Comparison of ENCODE assay signal across 8 cellular contexts in genomic region chr2:195658541-195658890, GRCh38. TPM values are rescaled to one million over a fixed set of nuclear protein-coding genes. Genes with fewer than 3 reads are reported as not detected.
DNase-seq lines count a peak whose midpoint lies in the region; ATAC-seq, FAIRE-seq and TF ChIP-seq lines count a peak whose summit lies in the region.

No MANE protein-coding gene starts in this region.

- DNase-seq in activated naive CD4-positive, alpha-beta T cell treated with anti-CD3 and anti-CD28 coated beads, Interleukin-2, amount 50 U/mL, for 16 hours = no peak
- DNase-seq in NCI-H460 (ENCODE audit: extremely low read depth, low read depth) = peak; percentile 62
- peak; percentile 1 for DNase-seq in amniotic stem cell (lab: John Stamatoyannopoulos, UW)
- DNase-seq in keratinocyte (ENCODE audit: low read depth, low spot score) = no peak
- DNase-seq in superior temporal gyrus (ENCODE audit: extremely low spot score) = peak; percentile 62
- no peak for DNase-seq in sciatic nerve (ENCODE audit: low spot score)

- H4K20me1 ChIP-seq in keratinocyte (ENCODE audit: control insufficient read depth, extremely low read depth, insufficient read depth, low read length) = peaks cover 3% of the 10 kb centered on the region

- no peaks in the 10 kb centered on the region for H3K27me3 Mint-ChIP-seq in activated naive CD4-positive, alpha-beta T cell treated with anti-CD3 and anti-CD28 coated beads, Interleukin-2, amount 50 U/mL, for 24 hours

- ATAC-seq in HG03025 (IDR thresholded peaks at IDR 0.05; ENCODE audit: low FRiP score, unreplicated experiment) (no peak), sciatic nerve (no peak)

- no peaks in the 10 kb centered on the region for H3K9me3 ChIP-seq in keratinocyte (ENCODE audit: control insufficient read depth, low read depth, low read length)

- peaks cover 45% of the 10 kb centered on the region for H3K4me1 Mint-ChIP-seq in activated naive CD4-positive, alpha-beta T cell treated with anti-CD3 and anti-CD28 coated beads, Interleukin-2, amount 50 U/mL, for 24 hours

- H3K4me3 ChIP-seq in keratinocyte (ENCODE audit: control insufficient read depth in 2 of 3, extremely low read depth in 1 of 3, insufficient read depth in 2 of 3, low read depth in 1 of 3, low read length in 3 of 3) = peak overlapping the region; percentile 57 to 82 (median 81)

- H3K79me2 ChIP-seq in keratinocyte (ENCODE audit: control insufficient read depth, insufficient read depth, low read length) = peaks cover 32% of the 10 kb centered on the region

- H3K4me2 ChIP-seq in keratinocyte (ENCODE audit: control insufficient read depth, extremely low read depth, insufficient read depth, low read depth, low read length) = peak overlapping the region; percentile 89

- H3K36me3 Mint-ChIP-seq in activated naive CD4-positive, alpha-beta T cell treated with anti-CD3 and anti-CD28 coated beads, Interleukin-2, amount 50 U/mL, for 24 hours = peaks cover 4% of the 10 kb centered on the region

- no peaks in the 10 kb centered on the region for H3K9me3 Mint-ChIP-seq in activated naive CD4-positive, alpha-beta T cell treated with anti-CD3 and anti-CD28 coated beads, Interleukin-2, amount 50 U/mL, for 24 hours

- peak overlapping the region; percentile 96 for H3K27ac ChIP-seq in keratinocyte (ENCODE audit: control insufficient read depth, insufficient read depth, low read length)

- peaks cover 32% of the 10 kb centered on the region for H3K4me1 ChIP-seq in keratinocyte (ENCODE audit: control insufficient read depth, extremely low read depth, insufficient read depth, low read length)

- intact Hi-C loops in sciatic nerve (cut with DNase I) = no loop called here

- H2AFZ ChIP-seq in keratinocyte (ENCODE audit: control insufficient read depth, low read length) = no peak overlapping the region

- FAIRE-seq in keratinocyte (lab: Jason Lieb, UNC) = peak; percentile 58

- TF ChIP-seq CTCF in keratinocyte (optimal IDR thresholded peaks at IDR 0.05 in 1 of 3, IDR thresholded peaks at IDR 0.05 in 1 of 3, conservative IDR thresholded peaks at IDR 0.05 in 1 of 3; ENCODE audit: extremely low read depth in 1 of 3, insufficient read depth in 2 of 3, low read length in 3 of 3) = no peak

- no peaks in the 10 kb centered on the region for H3K27me3 ChIP-seq in keratinocyte (ENCODE audit: control insufficient read depth, extremely low read depth, insufficient read depth, low read length)

- peak overlapping the region; percentile 93 for H3K4me3 Mint-ChIP-seq in activated naive CD4-positive, alpha-beta T cell treated with anti-CD3 and anti-CD28 coated beads, Interleukin-2, amount 50 U/mL, for 24 hours

- peak overlapping the region; percentile 97 for H3K9ac ChIP-seq in keratinocyte (ENCODE audit: control insufficient read depth, extremely low read depth, insufficient read depth, low read length)

- no peaks in the 10 kb centered on the region for H3K36me3 ChIP-seq in keratinocyte (ENCODE audit: control insufficient read depth in 2 of 2, extremely low read depth in 1 of 2, insufficient read depth in 2 of 2, low read length in 2 of 2)

- no peaks in the 10 kb centered on the region for H3K9me1 ChIP-seq in keratinocyte (ENCODE audit: control insufficient read depth, extremely low read depth, insufficient read depth, low read length)

- H3K27ac Mint-ChIP-seq in activated naive CD4-positive, alpha-beta T cell treated with anti-CD3 and anti-CD28 coated beads, Interleukin-2, amount 50 U/mL, for 24 hours = peak overlapping the region; percentile 100

- dilution Hi-C loops in keratinocyte (cut with MboI; ENCODE audit: extremely low pct_ligation_motif_present, low sequenced_read_pairs) = no loop called here

RNA-seq across cellular contexts. Expression of gene SLC39A10, which starts 1.5 kb away (rescaled TPM):
- 42.3 and 45.4 TPM in 2 replicates for total RNA-seq in NCI-H460 (2014; rRNA removed; shearing (Covaris generic))
- 53.2 and 70.5 TPM in 2 replicates for polyA plus RNA-seq in NCI-H460 (2014; cell fraction: nucleus; rRNA removed)
- polyA plus RNA-seq in keratinocyte = 14.6 to 19.4 TPM (median 14.9 TPM) in 3 replicates
- 9.3 TPM for polyA plus RNA-seq in keratinocyte (2011; ENCODE audit: low read depth)
- 2.9 and 6.6 TPM in 2 replicates for polyA plus RNA-seq in keratinocyte (2011; cell fraction: cytosol; rRNA removed)
- polyA plus RNA-seq in keratinocyte (2011; cell fraction: nucleus; rRNA removed) = 31.2 and 33.4 TPM in 2 replicates
- 6.8 and 13.7 TPM in 2 replicates for polyA plus RNA-seq in keratinocyte (2012; ENCODE audit: low replicate concordance)
- 13.8 to 67.8 TPM (median 36.9 TPM) in 3 replicates for polyA minus RNA-seq in keratinocyte
- polyA minus RNA-seq in keratinocyte (2011; cell fraction: cytosol; rRNA and poly(A)+ RNA removed) = 15.9 TPM
- polyA minus RNA-seq in keratinocyte (2011; cell fraction: nucleus; rRNA and poly(A)+ RNA removed) = 49.1 and 98.7 TPM in 2 replicates
- 40.7 TPM for total RNA-seq in sciatic nerve

Comparison
In these comparisons a context has a peak if more than half of its experiments do, and no peak if none do; other contexts are left out.
1. DNase-seq: peak in NCI-H460 (single experiment), amniotic stem cell (single experiment) and superior temporal gyrus (single experiment); none in activated naive CD4-positive, alpha-beta T cell treated with anti-CD3 and anti-CD28 coated beads, Interleukin-2, amount 50 U/mL, for 16 hours (single experiment), keratinocyte (single experiment) and sciatic nerve (single experiment).